Comparison of ENCODE assay signal across 23 cellular contexts in genomic region chr5:62494772-62495171, GRCh38.
"Had no signal": no experiment of that assay in that cellular context is flagged by ENCODE, and none has a peak within 500 bp of the region (broad histone marks: within the 10 kb centered on the region; RNA-seq: fewer than 3 reads in every experiment).

No MANE protein-coding gene starts in this region.

- H3K4me3 Mint-ChIP-seq: mesothelial cell of epicardium; nephron; stimulated activated naive CD8-positive, alpha-beta T cell treated with anti-CD3 and anti-CD28 coated beads, Interleukin-15, amount 100 ng/mL, for 72 hours had no signal

- H3K4me3 ChIP-seq: breast epithelium, coronary artery, lower lobe of right lung, right lobe of liver, suprapubic skin, vagina had no signal

- ATAC-seq: activated CD4-positive, CD25-positive, alpha-beta regulatory T cell treated with anti-CD3 and anti-CD28 coated beads, Interleukin-2, amount 50 U/mL, for 24 hours; lower lobe of right lung; right lobe of liver; stimulated activated naive CD8-positive, alpha-beta T cell treated with anti-CD3 and anti-CD28 coated beads, Interleukin-15, amount 100 ng/mL, for 72 hours had no signal

- H3K9me3 Mint-ChIP-seq: mesothelial cell of epicardium; nephron; stimulated activated naive CD8-positive, alpha-beta T cell treated with anti-CD3 and anti-CD28 coated beads, Interleukin-15, amount 100 ng/mL, for 72 hours had no signal

- H3K27ac Mint-ChIP-seq: mesothelial cell of epicardium; nephron; stimulated activated naive CD8-positive, alpha-beta T cell treated with anti-CD3 and anti-CD28 coated beads, Interleukin-15, amount 100 ng/mL, for 72 hours had no signal

- H3K4me1 Mint-ChIP-seq: mesothelial cell of epicardium; nephron; stimulated activated naive CD8-positive, alpha-beta T cell treated with anti-CD3 and anti-CD28 coated beads, Interleukin-15, amount 100 ng/mL, for 72 hours had no signal

- DNase-seq: activated CD4-positive, alpha-beta T cell treated with anti-CD3 and anti-CD28 coated beads, Interleukin-2, amount 50 U/mL, for 1 hour; activated CD8-positive, alpha-beta memory T cell treated with anti-CD3 and anti-CD28 coated beads for 24 hours; activated CD8-positive, alpha-beta memory T cell treated with anti-CD3 and anti-CD28 coated beads, Interleukin-2, amount 50 U/mL, for 48 hours; activated effector memory CD4-positive, alpha-beta T cell treated with Interleukin-2 at 50 U/mL for 16 hours; activated naive CD4-positive, alpha-beta T cell treated with anti-CD3 and anti-CD28 coated beads, Interleukin-2, amount 50 U/mL, for 16 hours; activated T-cell treated with anti-CD3 and anti-CD28 coated beads, Interleukin-2, amount 50 U/mL, for 48 hours; erythroblast; foreskin melanocyte; head of caudate nucleus; lower lobe of right lung; right lobe of liver; small intestine; stimulated activated CD4-positive, alpha-beta T cell treated with anti-CD3 and anti-CD28 coated beads, Interleukin-15, amount 100 ng/mL, for 24 hours; stimulated activated CD4-positive, alpha-beta T cell treated with anti-CD3 and anti-CD28 coated beads, Interleukin-2, amount 100 ng/mL, for 48 hours; stimulated activated naive CD8-positive, alpha-beta T cell treated with anti-CD3 and anti-CD28 coated beads, Interleukin-15, amount 100 ng/mL, for 72 hours; trophoblast cell had no signal

- H3K27me3 Mint-ChIP-seq: stimulated activated naive CD8-positive, alpha-beta T cell treated with anti-CD3 and anti-CD28 coated beads, Interleukin-15, amount 100 ng/mL, for 72 hours had no signal
